In the genomic region with DNA sequence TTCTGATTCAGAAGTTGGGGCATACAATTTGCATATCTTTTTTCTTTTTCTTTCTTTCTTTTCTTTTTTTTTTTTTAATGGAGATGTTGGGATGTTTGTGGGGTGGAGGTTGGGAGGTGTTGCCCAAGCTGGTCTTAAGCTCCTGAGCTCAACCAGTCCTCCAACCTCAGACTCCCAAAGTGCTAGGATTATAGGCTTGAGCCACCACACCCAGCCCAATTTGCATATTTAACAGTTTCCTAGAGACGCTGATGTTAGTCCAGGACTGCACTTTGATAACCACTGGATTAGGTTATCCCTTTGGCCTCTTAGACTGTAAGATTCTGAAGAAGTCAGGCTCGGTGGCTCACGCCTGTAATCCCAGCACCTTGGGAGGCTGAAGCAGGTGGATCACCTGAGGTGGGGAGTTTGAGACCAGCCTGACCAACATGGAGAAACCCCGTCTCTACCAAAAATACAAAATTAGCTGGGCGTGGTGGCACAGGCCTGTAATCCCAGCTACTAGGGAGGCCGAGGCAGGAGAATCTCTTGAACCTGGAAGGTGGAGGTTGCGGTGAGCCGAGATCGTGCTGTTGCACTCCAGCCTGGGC, we compare ENCODE assay signal across 3 cellular contexts. TPM values are rescaled to one million over a fixed set of nuclear protein-coding genes. Genes with fewer than 3 reads are reported as not detected.
"Had no signal": no experiment of that assay in that cellular context is flagged by ENCODE, and none has a peak within 500 bp of the region (broad histone marks: within the 10 kb centered on the region; RNA-seq: fewer than 3 reads in every experiment).

No MANE protein-coding gene starts in this region.

RNA-seq across cellular contexts. Expression of gene SERINC4, which starts 30.0 kb away (rescaled TPM):
- total RNA-seq: glomerular endothelial cell, left ventricle myocardium superior, thoracic aorta had no signal
